In genomic region chr2:101239760-101240118, GRCh38 we compare ENCODE assay signal across 1 cellular context.
A peak's percentile ranks its signal among the peaks of the same experiment; 100 is the strongest.
TF ChIP-seq lines count a peak whose summit lies in the region.

No MANE protein-coding gene starts in this region.

TF ChIP-seq in liver, 16 proteins besides CTCF, POLR2A, EP300 and RAD21:
- peak; percentile 12 for TF ChIP-seq MAX (IDR thresholded peaks at IDR 0.05)
- peak; percentile 77 for TF ChIP-seq YY1 (IDR thresholded peaks at IDR 0.05)
